9 cellular contexts compared by ENCODE assay signal in the genomic region with DNA sequence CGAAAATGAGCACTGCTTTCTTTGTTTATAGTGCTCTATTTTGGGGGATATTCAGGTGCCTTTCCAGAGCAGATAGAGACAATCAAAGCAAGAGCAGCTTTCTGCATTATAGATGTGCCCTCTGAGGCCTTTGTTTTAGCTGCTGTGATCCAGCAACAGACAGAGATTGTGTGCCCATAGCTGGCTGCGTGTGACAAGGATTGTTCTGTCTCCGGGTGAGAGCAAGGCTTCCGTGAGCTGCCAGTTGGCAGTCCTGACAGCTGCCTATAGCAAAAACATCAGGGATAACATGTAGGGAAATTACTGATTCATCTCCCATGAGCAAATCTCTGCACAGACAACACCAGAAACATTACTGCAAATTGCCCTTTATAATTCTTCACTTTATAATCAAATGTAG.
"Had no signal": no experiment of that assay in that cellular context is flagged by ENCODE, and none has a peak within 500 bp of the region (broad histone marks: within the 10 kb centered on the region; RNA-seq: fewer than 3 reads in every experiment).

No MANE protein-coding gene starts in this region.

- H3K36me3 Mint-ChIP-seq: activated CD4-positive, alpha-beta memory T cell treated with anti-CD3 and anti-CD28 coated beads for 36 hours; activated naive CD8-positive, alpha-beta T cell; naive thymus-derived CD8-positive, alpha-beta T cell had no signal

- ATAC-seq: naive thymus-derived CD8-positive, alpha-beta T cell had no signal

- DNase-seq: activated CD4-positive, alpha-beta memory T cell treated with anti-CD3 and anti-CD28 coated beads for 36 hours; activated CD4-positive, alpha-beta T cell treated with anti-CD3 and anti-CD28 coated beads for 1 hour; activated gamma-delta T cell; activated T-cell treated with anti-CD3 and anti-CD28 coated beads, Interleukin-2, amount 50 U/mL, for 48 hours; esophagus squamous epithelium; naive thymus-derived CD8-positive, alpha-beta T cell; small intestine; transverse colon had no signal

- H3K27me3 Mint-ChIP-seq: activated CD4-positive, alpha-beta memory T cell treated with anti-CD3 and anti-CD28 coated beads for 36 hours had no signal

- H3K27ac Mint-ChIP-seq: activated CD4-positive, alpha-beta memory T cell treated with anti-CD3 and anti-CD28 coated beads for 36 hours; activated naive CD8-positive, alpha-beta T cell; naive thymus-derived CD8-positive, alpha-beta T cell had no signal

- H3K9me3 Mint-ChIP-seq: activated CD4-positive, alpha-beta memory T cell treated with anti-CD3 and anti-CD28 coated beads for 36 hours; naive thymus-derived CD8-positive, alpha-beta T cell had no signal

- H3K4me3 Mint-ChIP-seq: activated CD4-positive, alpha-beta memory T cell treated with anti-CD3 and anti-CD28 coated beads for 36 hours; activated naive CD8-positive, alpha-beta T cell; naive thymus-derived CD8-positive, alpha-beta T cell had no signal
